1 cellular context compared by ENCODE assay signal in the genomic region with DNA sequence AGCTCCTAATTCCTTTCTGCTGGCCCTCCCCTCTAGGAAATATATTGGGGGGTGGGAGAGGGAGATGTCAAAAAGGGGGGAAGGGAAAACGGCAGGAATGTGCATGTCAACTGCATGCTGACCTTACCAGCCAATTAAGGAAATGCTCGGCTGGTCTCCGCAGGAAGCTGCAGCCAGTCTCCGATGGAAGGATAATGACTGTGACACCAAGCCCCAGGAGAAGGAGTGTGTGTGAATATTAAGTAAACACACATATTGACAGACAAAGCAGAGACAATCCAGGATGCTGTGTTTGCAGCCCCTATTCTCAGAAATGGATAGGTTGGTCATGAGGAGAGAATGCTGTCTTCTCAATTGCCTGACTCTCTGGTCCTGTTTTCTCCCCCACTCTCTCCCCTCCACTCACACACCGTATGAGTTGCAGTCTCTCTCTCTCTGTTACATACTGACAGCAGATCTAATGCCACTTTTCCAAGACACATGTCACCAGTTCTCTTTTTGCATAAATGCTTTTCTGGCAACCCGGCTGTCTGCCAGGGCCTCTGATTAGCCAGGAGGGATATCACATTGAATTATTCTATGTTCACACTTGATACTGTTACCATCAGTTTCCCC.
TF ChIP-seq lines count a peak whose summit lies in the region.

No MANE protein-coding gene starts in this region.

TF ChIP-seq in GM23338, 12 proteins besides CTCF, POLR2A, EP300 and RAD21 (continued from another document):
- TF ChIP-seq, protein P1, sequence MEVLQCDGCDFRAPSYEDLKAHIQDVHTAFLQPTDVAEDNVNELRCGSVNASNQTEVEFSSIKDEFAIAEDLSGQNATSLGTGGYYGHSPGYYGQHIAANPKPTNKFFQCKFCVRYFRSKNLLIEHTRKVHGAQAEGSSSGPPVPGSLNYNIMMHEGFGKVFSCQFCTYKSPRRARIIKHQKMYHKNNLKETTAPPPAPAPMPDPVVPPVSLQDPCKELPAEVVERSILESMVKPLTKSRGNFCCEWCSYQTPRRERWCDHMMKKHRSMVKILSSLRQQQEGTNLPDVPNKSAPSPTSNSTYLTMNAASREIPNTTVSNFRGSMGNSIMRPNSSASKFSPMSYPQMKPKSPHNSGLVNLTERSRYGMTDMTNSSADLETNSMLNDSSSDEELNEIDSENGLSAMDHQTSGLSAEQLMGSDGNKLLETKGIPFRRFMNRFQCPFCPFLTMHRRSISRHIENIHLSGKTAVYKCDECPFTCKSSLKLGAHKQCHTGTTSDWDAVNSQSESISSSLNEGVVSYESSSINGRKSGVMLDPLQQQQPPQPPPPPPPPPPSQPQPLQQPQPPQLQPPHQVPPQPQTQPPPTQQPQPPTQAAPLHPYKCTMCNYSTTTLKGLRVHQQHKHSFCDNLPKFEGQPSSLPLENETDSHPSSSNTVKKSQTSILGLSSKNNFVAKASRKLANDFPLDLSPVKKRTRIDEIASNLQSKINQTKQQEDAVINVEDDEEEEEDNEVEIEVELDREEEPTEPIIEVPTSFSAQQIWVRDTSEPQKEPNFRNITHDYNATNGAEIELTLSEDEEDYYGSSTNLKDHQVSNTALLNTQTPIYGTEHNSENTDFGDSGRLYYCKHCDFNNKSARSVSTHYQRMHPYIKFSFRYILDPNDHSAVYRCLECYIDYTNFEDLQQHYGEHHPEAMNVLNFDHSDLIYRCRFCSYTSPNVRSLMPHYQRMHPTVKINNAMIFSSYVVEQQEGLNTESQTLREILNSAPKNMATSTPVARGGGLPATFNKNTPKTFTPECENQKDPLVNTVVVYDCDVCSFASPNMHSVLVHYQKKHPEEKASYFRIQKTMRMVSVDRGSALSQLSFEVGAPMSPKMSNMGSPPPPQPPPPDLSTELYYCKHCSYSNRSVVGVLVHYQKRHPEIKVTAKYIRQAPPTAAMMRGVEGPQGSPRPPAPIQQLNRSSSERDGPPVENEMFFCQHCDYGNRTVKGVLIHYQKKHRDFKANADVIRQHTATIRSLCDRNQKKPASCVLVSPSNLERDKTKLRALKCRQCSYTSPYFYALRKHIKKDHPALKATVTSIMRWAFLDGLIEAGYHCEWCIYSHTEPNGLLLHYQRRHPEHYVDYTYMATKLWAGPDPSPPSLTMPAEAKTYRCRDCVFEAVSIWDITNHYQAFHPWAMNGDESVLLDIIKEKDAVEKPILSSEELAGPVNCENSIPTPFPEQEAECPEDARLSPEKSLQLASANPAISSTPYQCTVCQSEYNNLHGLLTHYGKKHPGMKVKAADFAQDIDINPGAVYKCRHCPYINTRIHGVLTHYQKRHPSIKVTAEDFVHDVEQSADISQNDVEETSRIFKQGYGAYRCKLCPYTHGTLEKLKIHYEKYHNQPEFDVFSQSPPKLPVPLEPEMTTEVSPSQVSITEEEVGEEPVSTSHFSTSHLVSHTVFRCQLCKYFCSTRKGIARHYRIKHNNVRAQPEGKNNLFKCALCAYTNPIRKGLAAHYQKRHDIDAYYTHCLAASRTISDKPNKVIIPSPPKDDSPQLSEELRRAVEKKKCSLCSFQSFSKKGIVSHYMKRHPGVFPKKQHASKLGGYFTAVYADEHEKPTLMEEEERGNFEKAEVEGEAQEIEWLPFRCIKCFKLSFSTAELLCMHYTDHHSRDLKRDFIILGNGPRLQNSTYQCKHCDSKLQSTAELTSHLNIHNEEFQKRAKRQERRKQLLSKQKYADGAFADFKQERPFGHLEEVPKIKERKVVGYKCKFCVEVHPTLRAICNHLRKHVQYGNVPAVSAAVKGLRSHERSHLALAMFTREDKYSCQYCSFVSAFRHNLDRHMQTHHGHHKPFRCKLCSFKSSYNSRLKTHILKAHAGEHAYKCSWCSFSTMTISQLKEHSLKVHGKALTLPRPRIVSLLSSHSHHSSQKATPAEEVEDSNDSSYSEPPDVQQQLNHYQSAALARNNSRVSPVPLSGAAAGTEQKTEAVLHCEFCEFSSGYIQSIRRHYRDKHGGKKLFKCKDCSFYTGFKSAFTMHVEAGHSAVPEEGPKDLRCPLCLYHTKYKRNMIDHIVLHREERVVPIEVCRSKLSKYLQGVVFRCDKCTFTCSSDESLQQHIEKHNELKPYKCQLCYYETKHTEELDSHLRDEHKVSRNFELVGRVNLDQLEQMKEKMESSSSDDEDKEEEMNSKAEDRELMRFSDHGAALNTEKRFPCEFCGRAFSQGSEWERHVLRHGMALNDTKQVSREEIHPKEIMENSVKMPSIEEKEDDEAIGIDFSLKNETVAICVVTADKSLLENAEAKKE (CRISPR knock-in tag; IDR thresholded peaks at IDR 0.05), result no peak
- TF ChIP-seq, protein P2, sequence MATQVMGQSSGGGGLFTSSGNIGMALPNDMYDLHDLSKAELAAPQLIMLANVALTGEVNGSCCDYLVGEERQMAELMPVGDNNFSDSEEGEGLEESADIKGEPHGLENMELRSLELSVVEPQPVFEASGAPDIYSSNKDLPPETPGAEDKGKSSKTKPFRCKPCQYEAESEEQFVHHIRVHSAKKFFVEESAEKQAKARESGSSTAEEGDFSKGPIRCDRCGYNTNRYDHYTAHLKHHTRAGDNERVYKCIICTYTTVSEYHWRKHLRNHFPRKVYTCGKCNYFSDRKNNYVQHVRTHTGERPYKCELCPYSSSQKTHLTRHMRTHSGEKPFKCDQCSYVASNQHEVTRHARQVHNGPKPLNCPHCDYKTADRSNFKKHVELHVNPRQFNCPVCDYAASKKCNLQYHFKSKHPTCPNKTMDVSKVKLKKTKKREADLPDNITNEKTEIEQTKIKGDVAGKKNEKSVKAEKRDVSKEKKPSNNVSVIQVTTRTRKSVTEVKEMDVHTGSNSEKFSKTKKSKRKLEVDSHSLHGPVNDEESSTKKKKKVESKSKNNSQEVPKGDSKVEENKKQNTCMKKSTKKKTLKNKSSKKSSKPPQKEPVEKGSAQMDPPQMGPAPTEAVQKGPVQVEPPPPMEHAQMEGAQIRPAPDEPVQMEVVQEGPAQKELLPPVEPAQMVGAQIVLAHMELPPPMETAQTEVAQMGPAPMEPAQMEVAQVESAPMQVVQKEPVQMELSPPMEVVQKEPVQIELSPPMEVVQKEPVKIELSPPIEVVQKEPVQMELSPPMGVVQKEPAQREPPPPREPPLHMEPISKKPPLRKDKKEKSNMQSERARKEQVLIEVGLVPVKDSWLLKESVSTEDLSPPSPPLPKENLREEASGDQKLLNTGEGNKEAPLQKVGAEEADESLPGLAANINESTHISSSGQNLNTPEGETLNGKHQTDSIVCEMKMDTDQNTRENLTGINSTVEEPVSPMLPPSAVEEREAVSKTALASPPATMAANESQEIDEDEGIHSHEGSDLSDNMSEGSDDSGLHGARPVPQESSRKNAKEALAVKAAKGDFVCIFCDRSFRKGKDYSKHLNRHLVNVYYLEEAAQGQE (IDR thresholded peaks at IDR 0.05; ENCODE audit: unreplicated experiment), result no peak
- TF ChIP-seq STAT1 (IDR thresholded peaks at IDR 0.05; ENCODE audit: unreplicated experiment), result no peak
